Comparison of ENCODE assay signal across 8 cellular contexts in genomic region chr20:59005523-59006166, GRCh38. TPM values are rescaled to one million over a fixed set of nuclear protein-coding genes. Genes with fewer than 3 reads are reported as not detected.
DNase-seq lines count a peak whose midpoint lies in the region; ATAC-seq and TF ChIP-seq lines count a peak whose summit lies in the region.

No MANE protein-coding gene starts in this region.

- H3K27me3 ChIP-seq in right atrium auricular region (no peaks in the 10 kb centered on the region), body of pancreas (no peaks in the 10 kb centered on the region), mononuclear cell (ENCODE audit: insufficient read depth, low read length) (no peaks in the 10 kb centered on the region), vagina (no peaks in the 10 kb centered on the region)

- H3K27ac ChIP-seq in right atrium auricular region (peak overlapping the region; percentile 89 to 92), body of pancreas (peak overlapping the region in 3 of 4 donors; percentile 70 to 81 (median 70)), vagina (peak overlapping the region; percentile 76)

- peaks cover 0 to 69% of the 10 kb centered on the region in 2 donors for H3K4me1 ChIP-seq in right atrium auricular region
- H3K4me1 ChIP-seq in body of pancreas, result peaks cover 33% of the 10 kb centered on the region
- H3K4me1 ChIP-seq in mononuclear cell (ENCODE audit: insufficient read depth, low read length), result peaks cover 60% of the 10 kb centered on the region
- peaks cover 41% of the 10 kb centered on the region for H3K4me1 ChIP-seq in vagina

- H3K4me3 ChIP-seq in right atrium auricular region (peak overlapping the region; percentile 86 to 93), body of pancreas (no peak overlapping the region), mononuclear cell (ENCODE audit: low read length) (peak overlapping the region; percentile 58), vagina (peak overlapping the region; percentile 61 to 78)

- intact Hi-C loops in Right ventricle myocardium superior (cut with DNase I) (no loop called here), body of pancreas (cut with DNase I) (no loop called here), vagina (cut with DNase I) (no loop called here)

- 54 to 69% methylated on average over 3 of the region's 3 CpGs for WGBS in body of pancreas, 2 donors

- H3K9me3 ChIP-seq in right atrium auricular region (no peaks in the 10 kb centered on the region), body of pancreas (no peaks in the 10 kb centered on the region), mononuclear cell (ENCODE audit: low read depth, low read length) (no peaks in the 10 kb centered on the region), vagina (no peaks in the 10 kb centered on the region)

- no peak for DNase-seq in right atrium auricular region (ENCODE audit: low spot score)
- no peak for DNase-seq in Right ventricle myocardium superior
- DNase-seq in body of pancreas, result no peak
- DNase-seq in vagina (ENCODE audit: extremely low spot score in 2 of 2), result no peak
- DNase-seq in activated CD4-positive, CD25-positive, alpha-beta regulatory T cell treated with anti-CD3 and anti-CD28 coated beads, Interleukin-2, amount 50 U/mL, for 72 hours, result no peak
- no peak for DNase-seq in activated CD4-positive, CD25-positive, alpha-beta regulatory T cell (lab: John Stamatoyannopoulos, UW)

- H3K36me3 ChIP-seq in right atrium auricular region, result peaks cover 29% of the 10 kb centered on the region
- H3K36me3 ChIP-seq in body of pancreas (replicated peaks in 1 of 2; ENCODE audit: insufficient read depth in 1 of 2, low read depth in 2 of 2), result peaks cover 0 to 6% of the 10 kb centered on the region in 2 donors
- peaks cover 0 to 5% of the 10 kb centered on the region in 2 donors for H3K36me3 ChIP-seq in vagina

- ATAC-seq in Right ventricle myocardium superior (ENCODE audit: poor library complexity), result no peak
- ATAC-seq in body of pancreas, result no peak
- no peak for ATAC-seq in HG03565 (IDR thresholded peaks at IDR 0.05; ENCODE audit: unreplicated experiment)

- TF ChIP-seq CTCF in right atrium auricular region (IDR thresholded peaks at IDR 0.05) (no peak), body of pancreas (IDR thresholded peaks at IDR 0.05) (no peak), vagina (IDR thresholded peaks at IDR 0.05) (no peak)

- no peak for TF ChIP-seq POLR2A in body of pancreas (IDR thresholded peaks at IDR 0.05)
- no peak for TF ChIP-seq POLR2A in vagina (IDR thresholded peaks at IDR 0.05)

RNA-seq across cellular contexts. Expression of gene CTSZ, which starts 1.4 kb away (rescaled TPM):
- total RNA-seq in right atrium auricular region, result 100 to 1,000 TPM; 117 to 152 TPM
- total RNA-seq in Right ventricle myocardium superior, result 133 TPM
- total RNA-seq in body of pancreas, result 10 to 100 TPM; 54.1 to 89.8 TPM
- 184 TPM for total RNA-seq in mononuclear cell
- 128 TPM for total RNA-seq in vagina

RNA-seq across cellular contexts. Expression of gene TUBB1, which starts 13.6 kb away (rescaled TPM):
- total RNA-seq in right atrium auricular region, result under 1 TPM; 0.19 to 0.35 TPM
- 0.22 TPM for total RNA-seq in Right ventricle myocardium superior
- total RNA-seq in body of pancreas, result not detected
- total RNA-seq in mononuclear cell, result 188 TPM
- total RNA-seq in vagina, result not detected

RNA-seq across cellular contexts. Expression of gene NELFCD, which starts 24.6 kb away (rescaled TPM):
- total RNA-seq in right atrium auricular region, result 10 to 100 TPM; 24.5 to 27.5 TPM
- 29.0 TPM for total RNA-seq in Right ventricle myocardium superior
- 10 to 100 TPM; 35.9 to 45.9 TPM for total RNA-seq in body of pancreas
- 37.2 TPM for total RNA-seq in mononuclear cell
- total RNA-seq in vagina, result 85.7 TPM

RNA-seq across cellular contexts. Expression of gene ATP5F1E, which starts 26.5 kb away (rescaled TPM):
- 10 to 100 TPM; 41.3 to 42.0 TPM for total RNA-seq in right atrium auricular region
- 143 TPM for total RNA-seq in Right ventricle myocardium superior
- total RNA-seq in body of pancreas, result 10 to 100 TPM; 16.2 to 16.6 TPM
- 35.7 TPM for total RNA-seq in mononuclear cell
- 22.8 TPM for total RNA-seq in vagina

RNA-seq across cellular contexts. Expression of gene PRELID3B, which starts 36.9 kb away (rescaled TPM):
- 10 to 100 TPM; 34.6 to 35.2 TPM for total RNA-seq in right atrium auricular region
- total RNA-seq in Right ventricle myocardium superior, result 37.6 TPM
- 10 to 100 TPM; 20.8 to 29.3 TPM for total RNA-seq in body of pancreas
- 72.8 TPM for total RNA-seq in mononuclear cell
- 73.4 TPM for total RNA-seq in vagina

Comparison
In these comparisons a context has a peak if more than half of its experiments do, and no peak if none do; other contexts are left out.
1. H3K4me3 ChIP-seq: peak in right atrium auricular region (2 of 2), mononuclear cell (single experiment) and vagina (2 of 2); none in body of pancreas (0 of 2).
2. RNA of gene TUBB1, which starts 13.6 kb away (total RNA-seq): 188 TPM in mononuclear cell (single experiment); 0.19 to 0.35 TPM in right atrium auricular region, 0.22 TPM in Right ventricle myocardium superior (single experiment), not detected in body of pancreas and not detected in vagina (single experiment); every median in the first group is over 100 times any median in the second.
3. Peak in every context shown above with its lines, with median percentiles within 50 percentile points of each other: H3K27ac ChIP-seq.